Comparison of ENCODE assay signal across 9 cellular contexts in genomic region chr9:112308576-112308975, GRCh38. TPM values are rescaled to one million over a fixed set of nuclear protein-coding genes. Genes with fewer than 3 reads are reported as not detected.
DNase-seq lines count a peak whose midpoint lies in the region; ATAC-seq and TF ChIP-seq lines count a peak whose summit lies in the region.
"Had no signal": no experiment of that assay in that cellular context is flagged by ENCODE, and none has a peak within 500 bp of the region (broad histone marks: within the 10 kb centered on the region; RNA-seq: fewer than 3 reads in every experiment).

No MANE protein-coding gene starts in this region.

- H3K36me3 ChIP-seq in left ventricle myocardium inferior (no peaks in the 10 kb centered on the region), gastroesophageal sphincter (no peaks in the 10 kb centered on the region)

- peaks cover 10% of the 10 kb centered on the region for H3K36me3 Mint-ChIP-seq in stimulated activated effector memory CD8-positive, alpha-beta T cell treated with anti-CD3 and anti-CD28 coated beads, Interleukin-12 subunit alpha, Interleukin-12 subunit beta, amount 100 ng/mL, for 72 hours
- H3K36me3 Mint-ChIP-seq: naive B cell had no signal

- WGBS in gastroesophageal sphincter (ENCODE audit: low coverage in 1 of 2), 2 donors: 59 to 60% methylated on average over 5 of the region's 5 CpGs

- TF ChIP-seq CTCF in left ventricle myocardium inferior (IDR thresholded peaks at IDR 0.05; ENCODE audit: borderline replicate concordance) (no peak), gastroesophageal sphincter (IDR thresholded peaks at IDR 0.05) (no peak)

- peaks cover 32% of the 10 kb centered on the region for H3K4me1 Mint-ChIP-seq in stimulated activated effector memory CD8-positive, alpha-beta T cell treated with anti-CD3 and anti-CD28 coated beads, Interleukin-12 subunit alpha, Interleukin-12 subunit beta, amount 100 ng/mL, for 72 hours

- ATAC-seq in esophagus mucosa (peak; percentile 43), gastroesophageal sphincter (no peak)
- no peak for ATAC-seq in stimulated activated effector memory CD8-positive, alpha-beta T cell treated with anti-CD3 and anti-CD28 coated beads, Interleukin-12 subunit alpha, Interleukin-12 subunit beta, amount 100 ng/mL, for 72 hours

- H3K9me3 Mint-ChIP-seq in stimulated activated effector memory CD8-positive, alpha-beta T cell treated with anti-CD3 and anti-CD28 coated beads, Interleukin-12 subunit alpha, Interleukin-12 subunit beta, amount 100 ng/mL, for 72 hours: no peaks in the 10 kb centered on the region
- H3K9me3 Mint-ChIP-seq: CD8-positive, alpha-beta memory T cell; naive B cell had no signal

- H3K4me1 ChIP-seq in left ventricle myocardium inferior (peaks cover 5% of the 10 kb centered on the region), gastroesophageal sphincter (peaks cover 3 to 20% (median 5%) of the 10 kb centered on the region in 3 donors)

- peak; percentile 70 for DNase-seq in NCI-H1105 (lab: John Stamatoyannopoulos, UW)
- peak; percentile 70 for DNase-seq in NCI-H524 treated with DMSO at 0.1 percent for 48 hours (lab: John Stamatoyannopoulos, UW)
- DNase-seq in renal cortical epithelial cell (ENCODE audit: low read depth): peak; percentile 57
- DNase-seq in left ventricle myocardium inferior: no peak
- DNase-seq in stimulated activated effector memory CD8-positive, alpha-beta T cell treated with anti-CD3 and anti-CD28 coated beads, Interleukin-12 subunit alpha, Interleukin-12 subunit beta, amount 100 ng/mL, for 72 hours (ENCODE audit: low spot score in 2 of 2): no peak
- DNase-seq: CD8-positive, alpha-beta memory T cell; naive B cell had no signal

- H3K4me3 ChIP-seq in left ventricle myocardium inferior: no peak overlapping the region
- no peak overlapping the region for H3K4me3 ChIP-seq in gastroesophageal sphincter

- TF ChIP-seq EP300 in gastroesophageal sphincter (IDR thresholded peaks at IDR 0.05): no peak

- no peak overlapping the region for H3K4me3 Mint-ChIP-seq in stimulated activated effector memory CD8-positive, alpha-beta T cell treated with anti-CD3 and anti-CD28 coated beads, Interleukin-12 subunit alpha, Interleukin-12 subunit beta, amount 100 ng/mL, for 72 hours
- H3K4me3 Mint-ChIP-seq: CD8-positive, alpha-beta memory T cell; naive B cell had no signal

- H3K27ac ChIP-seq in left ventricle myocardium inferior (replicated peaks) (no peak overlapping the region), gastroesophageal sphincter (no peak overlapping the region)

- intact Hi-C loops in left ventricle myocardium inferior (cut with micrococcal nuclease): no loop called here

- H3K9me3 ChIP-seq in left ventricle myocardium inferior (replicated peaks) (no peaks in the 10 kb centered on the region), gastroesophageal sphincter (no peaks in the 10 kb centered on the region)

- no peak for TF ChIP-seq POLR2A in gastroesophageal sphincter (IDR thresholded peaks at IDR 0.05)

- H3K27me3 ChIP-seq in left ventricle myocardium inferior (ENCODE audit: low read depth) (no peaks in the 10 kb centered on the region), gastroesophageal sphincter (no peaks in the 10 kb centered on the region)

- H3K27ac Mint-ChIP-seq in stimulated activated effector memory CD8-positive, alpha-beta T cell treated with anti-CD3 and anti-CD28 coated beads, Interleukin-12 subunit alpha, Interleukin-12 subunit beta, amount 100 ng/mL, for 72 hours: no peak overlapping the region

RNA-seq across cellular contexts. Expression of gene PTBP3, which starts 24.8 kb away (rescaled TPM):
- total RNA-seq in esophagus mucosa (165 TPM), renal cortical epithelial cell (111 and 133 TPM in 2 replicates), left ventricle myocardium inferior (12.7 TPM), gastroesophageal sphincter (10 to 100 TPM; 13.7 to 28.2 (median 24.6) TPM)

Comparison
In these comparisons a context has a peak if more than half of its experiments do, and no peak if none do; other contexts are left out.
1. DNase-seq: peak in NCI-H1105 (single experiment), NCI-H524 treated with DMSO at 0.1 percent for 48 hours (single experiment) and renal cortical epithelial cell (single experiment); none in left ventricle myocardium inferior (single experiment) and stimulated activated effector memory CD8-positive, alpha-beta T cell treated with anti-CD3 and anti-CD28 coated beads, Interleukin-12 subunit alpha, Interleukin-12 subunit beta, amount 100 ng/mL, for 72 hours (0 of 2).